Comparison of ENCODE assay signal across 26 cellular contexts in genomic region chr17:47823519-47823918, GRCh38. TPM values are rescaled to one million over a fixed set of nuclear protein-coding genes. Genes with fewer than 3 reads are reported as not detected.
"Had no signal": no experiment of that assay in that cellular context is flagged by ENCODE, and none has a peak within 500 bp of the region (broad histone marks: within the 10 kb centered on the region; RNA-seq: fewer than 3 reads in every experiment).

No MANE protein-coding gene starts in this region.

- H3K27ac Mint-ChIP-seq: activated naive CD4-positive, alpha-beta T cell treated with anti-CD3 and anti-CD28 coated beads, Interleukin-2, amount 10 ng/mL, durations not matched to agents 7 days and 5 days; memory B cell; neural progenitor cell had no signal

- H3K36me3 ChIP-seq: neural progenitor cell had no signal

- H3K9me3 Mint-ChIP-seq: activated naive CD4-positive, alpha-beta T cell treated with anti-CD3 and anti-CD28 coated beads, Interleukin-2, amount 10 ng/mL, durations not matched to agents 7 days and 5 days; activated naive CD8-positive, alpha-beta T cell treated with anti-CD3 and anti-CD28 coated beads, Interleukin-2, amount 10 ng/mL, durations not matched to agents 7 days and 5 days; brain; memory B cell; naive thymus-derived CD4-positive, alpha-beta T cell; neural progenitor cell had no signal

- H3K4me2 ChIP-seq: neural progenitor cell had no signal

- H3K4me3 ChIP-seq: ascending aorta, esophagus muscularis mucosa, heart right ventricle, neural progenitor cell, spleen, transverse colon had no signal

- H3K4me3 Mint-ChIP-seq: activated naive CD4-positive, alpha-beta T cell treated with anti-CD3 and anti-CD28 coated beads, Interleukin-2, amount 10 ng/mL, durations not matched to agents 7 days and 5 days; activated naive CD8-positive, alpha-beta T cell treated with anti-CD3 and anti-CD28 coated beads, Interleukin-2, amount 10 ng/mL, durations not matched to agents 7 days and 5 days; memory B cell; neural progenitor cell had no signal

- H3K27me3 Mint-ChIP-seq: activated naive CD4-positive, alpha-beta T cell treated with anti-CD3 and anti-CD28 coated beads, Interleukin-2, amount 10 ng/mL, durations not matched to agents 7 days and 5 days; activated naive CD8-positive, alpha-beta T cell treated with anti-CD3 and anti-CD28 coated beads, Interleukin-2, amount 10 ng/mL, durations not matched to agents 7 days and 5 days; memory B cell; naive thymus-derived CD4-positive, alpha-beta T cell had no signal

- H3K27ac ChIP-seq: ascending aorta, esophagus muscularis mucosa, foreskin keratinocyte, heart right ventricle, neural progenitor cell, transverse colon had no signal

- ATAC-seq: foreskin keratinocyte; heart right ventricle; naive thymus-derived CD4-positive, alpha-beta T cell; right cardiac atrium had no signal

- H3K9me3 ChIP-seq: ascending aorta, esophagus muscularis mucosa, heart right ventricle, spleen, transverse colon had no signal

- H3K9ac ChIP-seq: neural progenitor cell had no signal

- H3K27me3 ChIP-seq: ascending aorta, esophagus muscularis mucosa, foreskin keratinocyte, heart right ventricle, neural progenitor cell, spleen, transverse colon had no signal

- H3K4me1 ChIP-seq: foreskin keratinocyte had no signal

- DNase-seq: activated CD4-positive, alpha-beta T cell treated with anti-CD3 and anti-CD28 coated beads for 4 hours; activated CD4-positive, alpha-beta T cell treated with anti-CD3 and anti-CD28 coated beads, Interleukin-2, amount 50 U/mL, for 48 hours; activated CD8-positive, alpha-beta memory T cell treated with anti-CD3 and anti-CD28 coated beads for 24 hours; activated gamma-delta T cell; activated naive CD4-positive, alpha-beta T cell treated with anti-CD3 and anti-CD28 coated beads, Interleukin-2, amount 10 ng/mL, durations not matched to agents 7 days and 5 days; activated naive CD8-positive, alpha-beta T cell treated with anti-CD3 and anti-CD28 coated beads, Interleukin-2, amount 10 ng/mL, durations not matched to agents 7 days and 5 days; caudate nucleus; foreskin keratinocyte; heart right ventricle; midbrain; naive thymus-derived CD4-positive, alpha-beta T cell; occipital lobe; spleen; stimulated activated CD4-positive, alpha-beta T cell treated with anti-CD3 and anti-CD28 coated beads, Interleukin-2, amount 100 ng/mL, for 48 hours; stimulated activated naive CD4-positive, alpha-beta T cell treated with Interleukin-2 at 50 U/mL for 16 hours; T-helper 9 cell; transverse colon had no signal

- H2AFZ ChIP-seq: neural progenitor cell had no signal

RNA-seq across cellular contexts. Expression of gene LRRC46, which starts 8.0 kb away (rescaled TPM):
- total RNA-seq: ascending aorta, lower leg skin, occipital lobe, pulmonary artery endothelial cell, urinary bladder had no signal
